Comparison of ENCODE assay signal across 1 cellular context in the genomic region with DNA sequence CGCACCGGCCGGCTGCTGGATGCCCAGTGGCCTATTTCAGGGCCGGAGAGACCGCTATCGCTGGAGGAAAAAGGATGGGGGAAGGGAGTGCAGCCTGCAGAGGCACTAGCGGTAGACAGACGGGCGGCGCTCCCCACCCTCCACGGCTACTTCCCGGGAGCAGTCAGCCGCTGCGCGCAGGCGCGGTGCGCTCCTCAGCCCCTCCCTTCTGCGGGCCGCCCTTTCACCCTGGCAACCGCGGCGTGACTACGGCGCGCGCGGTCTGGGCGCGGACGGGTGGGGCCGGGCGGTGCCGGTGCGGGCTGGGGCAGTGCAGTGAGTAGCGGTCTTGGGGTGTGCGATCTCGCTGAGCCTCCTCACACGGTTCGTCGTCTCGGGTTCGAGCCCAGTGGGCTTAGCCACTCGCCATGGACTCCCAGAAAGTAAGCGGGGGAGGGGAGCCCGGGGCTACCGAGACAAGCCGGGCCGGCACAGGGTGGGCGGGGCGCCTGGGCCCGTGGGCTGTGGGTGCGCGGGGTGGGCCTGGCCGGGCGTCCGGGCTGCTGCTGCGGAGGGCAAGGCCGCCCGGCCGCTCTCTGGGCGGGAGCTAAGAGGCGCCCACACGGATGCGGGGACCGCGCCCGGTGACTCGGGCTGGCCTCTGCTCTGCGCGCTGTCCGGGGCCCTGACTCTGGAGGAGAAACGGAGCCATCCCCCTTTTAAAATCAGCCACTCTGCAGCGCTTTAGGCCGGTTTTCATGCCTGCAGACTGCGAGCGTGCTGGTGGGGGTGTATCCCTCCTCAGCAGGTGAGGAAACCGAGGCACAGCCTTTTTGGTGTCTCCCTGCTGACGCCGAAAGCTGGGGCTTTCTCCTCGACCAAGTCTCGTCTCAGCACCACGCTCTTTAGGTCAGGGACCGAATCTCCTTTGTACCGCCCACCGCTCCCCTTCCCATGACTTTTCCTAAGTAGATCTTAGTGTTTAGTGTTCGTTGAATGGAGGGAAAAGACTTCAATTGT.
TF ChIP-seq lines count a peak whose summit lies in the region.

A gene (plus strand): TSS at position 221 of the 999 bp plus-strand sequence. CDS start 187 bp downstream, at position 408.

TF ChIP-seq in HepG2, 621 proteins besides CTCF, POLR2A, EP300 and RAD21 (continued from another document and continues in another):
- TF ChIP-seq, protein P1, sequence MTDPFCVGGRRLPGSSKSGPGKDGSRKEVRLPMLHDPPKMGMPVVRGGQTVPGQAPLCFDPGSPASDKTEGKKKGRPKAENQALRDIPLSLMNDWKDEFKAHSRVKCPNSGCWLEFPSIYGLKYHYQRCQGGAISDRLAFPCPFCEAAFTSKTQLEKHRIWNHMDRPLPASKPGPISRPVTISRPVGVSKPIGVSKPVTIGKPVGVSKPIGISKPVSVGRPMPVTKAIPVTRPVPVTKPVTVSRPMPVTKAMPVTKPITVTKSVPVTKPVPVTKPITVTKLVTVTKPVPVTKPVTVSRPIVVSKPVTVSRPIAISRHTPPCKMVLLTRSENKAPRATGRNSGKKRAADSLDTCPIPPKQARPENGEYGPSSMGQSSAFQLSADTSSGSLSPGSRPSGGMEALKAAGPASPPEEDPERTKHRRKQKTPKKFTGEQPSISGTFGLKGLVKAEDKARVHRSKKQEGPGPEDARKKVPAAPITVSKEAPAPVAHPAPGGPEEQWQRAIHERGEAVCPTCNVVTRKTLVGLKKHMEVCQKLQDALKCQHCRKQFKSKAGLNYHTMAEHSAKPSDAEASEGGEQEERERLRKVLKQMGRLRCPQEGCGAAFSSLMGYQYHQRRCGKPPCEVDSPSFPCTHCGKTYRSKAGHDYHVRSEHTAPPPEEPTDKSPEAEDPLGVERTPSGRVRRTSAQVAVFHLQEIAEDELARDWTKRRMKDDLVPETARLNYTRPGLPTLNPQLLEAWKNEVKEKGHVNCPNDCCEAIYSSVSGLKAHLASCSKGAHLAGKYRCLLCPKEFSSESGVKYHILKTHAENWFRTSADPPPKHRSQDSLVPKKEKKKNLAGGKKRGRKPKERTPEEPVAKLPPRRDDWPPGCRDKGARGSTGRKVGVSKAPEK (CRISPR knock-in tag; IDR thresholded peaks at IDR 0.05; ENCODE audit: borderline replicate concordance): no peak
- TF ChIP-seq RBM22 (optimal IDR thresholded peaks at IDR 0.05; ENCODE audit: low read length) (peak; percentile 67), STAG1 (CRISPR knock-in tag; IDR thresholded peaks at IDR 0.05) (peak; percentile 55), KDM2A (CRISPR knock-in tag; IDR thresholded peaks at IDR 0.05; ENCODE audit: borderline replicate concordance, low read depth) (peak; percentile 71; the same call in 1 of the 2 replicates), ZNF224 (CRISPR knock-in tag; IDR thresholded peaks at IDR 0.05) (peak; percentile 26; the same call in 1 of the 2 replicates), FOXA1 (IDR thresholded peaks at IDR 0.05) (no peak), FOXA1 (CRISPR knock-in tag; IDR thresholded peaks at IDR 0.05) (peak; percentile 16; the same call in 1 of the 2 replicates), POGZ (CRISPR knock-in tag; IDR thresholded peaks at IDR 0.05) (peak; percentile 56), ZNF20 (CRISPR knock-in tag; IDR thresholded peaks at IDR 0.05) (no peak), ELF4 (CRISPR knock-in tag; IDR thresholded peaks at IDR 0.05; ENCODE audit: borderline replicate concordance) (no peak), SOX13 (IDR thresholded peaks at IDR 0.05) (no peak; the same call in 1 of the 2 replicates), SOX13 (CRISPR knock-in tag; conservative IDR thresholded peaks at IDR 0.05 in 1 of 2, IDR thresholded peaks at IDR 0.05 in 1 of 2) (0 out of 4 replicates have a peak, but pooled peaks of 1 of the 2 experiments have one; percentile 37), HIVEP1 (CRISPR knock-in tag; IDR thresholded peaks at IDR 0.05) (0 out of 2 replicates have a peak, but pooled peaks have one; percentile 22), ZNF75D (CRISPR knock-in tag; IDR thresholded peaks at IDR 0.05; ENCODE audit: borderline replicate concordance) (no peak), ZNF556 (CRISPR knock-in tag; IDR thresholded peaks at IDR 0.05; ENCODE audit: borderline replicate concordance) (0 out of 2 replicates have a peak, but pooled peaks have one; percentile 19), ZFP36L2 (CRISPR knock-in tag; IDR thresholded peaks at IDR 0.05) (no peak), PRPF4 (IDR thresholded peaks at IDR 0.05; ENCODE audit: low read depth, low read length, poor library complexity, severe bottlenecking) (peak; percentile 43), ZNF780A (CRISPR knock-in tag; IDR thresholded peaks at IDR 0.05) (no peak; the same call in 1 of the 2 replicates), HNRNPLL (IDR thresholded peaks at IDR 0.05; ENCODE audit: low read depth, low read length, poor library complexity, severe bottlenecking) (peak; percentile 82), HHEX (CRISPR knock-in tag; IDR thresholded peaks at IDR 0.05) (no peak), ZFP1 (CRISPR knock-in tag; IDR thresholded peaks at IDR 0.05) (no peak), JUND (CRISPR knock-in tag; IDR thresholded peaks at IDR 0.05) (0 out of 2 replicates have a peak, but pooled peaks have one; percentile 53), GABPA (IDR thresholded peaks at IDR 0.05; ENCODE audit: low read depth, low read length) (no peak), GABPA (CRISPR knock-in tag; IDR thresholded peaks at IDR 0.05; ENCODE audit: low read depth) (no peak), ZNF670 (CRISPR knock-in tag; IDR thresholded peaks at IDR 0.05; ENCODE audit: borderline replicate concordance) (no peak), TEAD2 (CRISPR knock-in tag; IDR thresholded peaks at IDR 0.05) (no peak), RARA (CRISPR knock-in tag; IDR thresholded peaks at IDR 0.05) (peak; percentile 36), ZNF333 (CRISPR knock-in tag; IDR thresholded peaks at IDR 0.05; ENCODE audit: borderline replicate concordance) (peak; percentile 42; the same call in 1 of the 2 replicates), TSC22D2 (CRISPR knock-in tag; IDR thresholded peaks at IDR 0.05; ENCODE audit: borderline replicate concordance) (0 out of 2 replicates have a peak, but pooled peaks have one; percentile 27)
- TF ChIP-seq, protein P2, sequence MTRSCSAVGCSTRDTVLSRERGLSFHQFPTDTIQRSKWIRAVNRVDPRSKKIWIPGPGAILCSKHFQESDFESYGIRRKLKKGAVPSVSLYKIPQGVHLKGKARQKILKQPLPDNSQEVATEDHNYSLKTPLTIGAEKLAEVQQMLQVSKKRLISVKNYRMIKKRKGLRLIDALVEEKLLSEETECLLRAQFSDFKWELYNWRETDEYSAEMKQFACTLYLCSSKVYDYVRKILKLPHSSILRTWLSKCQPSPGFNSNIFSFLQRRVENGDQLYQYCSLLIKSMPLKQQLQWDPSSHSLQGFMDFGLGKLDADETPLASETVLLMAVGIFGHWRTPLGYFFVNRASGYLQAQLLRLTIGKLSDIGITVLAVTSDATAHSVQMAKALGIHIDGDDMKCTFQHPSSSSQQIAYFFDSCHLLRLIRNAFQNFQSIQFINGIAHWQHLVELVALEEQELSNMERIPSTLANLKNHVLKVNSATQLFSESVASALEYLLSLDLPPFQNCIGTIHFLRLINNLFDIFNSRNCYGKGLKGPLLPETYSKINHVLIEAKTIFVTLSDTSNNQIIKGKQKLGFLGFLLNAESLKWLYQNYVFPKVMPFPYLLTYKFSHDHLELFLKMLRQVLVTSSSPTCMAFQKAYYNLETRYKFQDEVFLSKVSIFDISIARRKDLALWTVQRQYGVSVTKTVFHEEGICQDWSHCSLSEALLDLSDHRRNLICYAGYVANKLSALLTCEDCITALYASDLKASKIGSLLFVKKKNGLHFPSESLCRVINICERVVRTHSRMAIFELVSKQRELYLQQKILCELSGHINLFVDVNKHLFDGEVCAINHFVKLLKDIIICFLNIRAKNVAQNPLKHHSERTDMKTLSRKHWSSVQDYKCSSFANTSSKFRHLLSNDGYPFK (CRISPR knock-in tag; IDR thresholded peaks at IDR 0.05; ENCODE audit: borderline replicate concordance): no peak
- TF ChIP-seq, protein P3, sequence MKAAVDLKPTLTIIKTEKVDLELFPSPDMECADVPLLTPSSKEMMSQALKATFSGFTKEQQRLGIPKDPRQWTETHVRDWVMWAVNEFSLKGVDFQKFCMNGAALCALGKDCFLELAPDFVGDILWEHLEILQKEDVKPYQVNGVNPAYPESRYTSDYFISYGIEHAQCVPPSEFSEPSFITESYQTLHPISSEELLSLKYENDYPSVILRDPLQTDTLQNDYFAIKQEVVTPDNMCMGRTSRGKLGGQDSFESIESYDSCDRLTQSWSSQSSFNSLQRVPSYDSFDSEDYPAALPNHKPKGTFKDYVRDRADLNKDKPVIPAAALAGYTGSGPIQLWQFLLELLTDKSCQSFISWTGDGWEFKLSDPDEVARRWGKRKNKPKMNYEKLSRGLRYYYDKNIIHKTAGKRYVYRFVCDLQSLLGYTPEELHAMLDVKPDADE (CRISPR knock-in tag; IDR thresholded peaks at IDR 0.05): peak; percentile 86; the same call in 1 of the 2 replicates
- TF ChIP-seq, protein P4, sequence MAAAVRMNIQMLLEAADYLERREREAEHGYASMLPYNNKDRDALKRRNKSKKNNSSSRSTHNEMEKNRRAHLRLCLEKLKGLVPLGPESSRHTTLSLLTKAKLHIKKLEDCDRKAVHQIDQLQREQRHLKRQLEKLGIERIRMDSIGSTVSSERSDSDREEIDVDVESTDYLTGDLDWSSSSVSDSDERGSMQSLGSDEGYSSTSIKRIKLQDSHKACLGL (CRISPR knock-in tag; IDR thresholded peaks at IDR 0.05): peak; percentile 82
- TF ChIP-seq, protein P5, sequence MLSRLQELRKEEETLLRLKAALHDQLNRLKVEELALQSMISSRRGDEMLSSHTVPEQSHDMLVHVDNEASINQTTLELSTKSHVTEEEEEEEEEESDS (CRISPR knock-in tag; IDR thresholded peaks at IDR 0.05; ENCODE audit: borderline replicate concordance): no peak; the same call in 1 of the 2 replicates
- TF ChIP-seq, protein P6, sequence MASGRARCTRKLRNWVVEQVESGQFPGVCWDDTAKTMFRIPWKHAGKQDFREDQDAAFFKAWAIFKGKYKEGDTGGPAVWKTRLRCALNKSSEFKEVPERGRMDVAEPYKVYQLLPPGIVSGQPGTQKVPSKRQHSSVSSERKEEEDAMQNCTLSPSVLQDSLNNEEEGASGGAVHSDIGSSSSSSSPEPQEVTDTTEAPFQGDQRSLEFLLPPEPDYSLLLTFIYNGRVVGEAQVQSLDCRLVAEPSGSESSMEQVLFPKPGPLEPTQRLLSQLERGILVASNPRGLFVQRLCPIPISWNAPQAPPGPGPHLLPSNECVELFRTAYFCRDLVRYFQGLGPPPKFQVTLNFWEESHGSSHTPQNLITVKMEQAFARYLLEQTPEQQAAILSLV (CRISPR knock-in tag; IDR thresholded peaks at IDR 0.05; ENCODE audit: borderline replicate concordance): peak; percentile 38; the same call in 1 of the 2 replicates
- TF ChIP-seq, protein P7, sequence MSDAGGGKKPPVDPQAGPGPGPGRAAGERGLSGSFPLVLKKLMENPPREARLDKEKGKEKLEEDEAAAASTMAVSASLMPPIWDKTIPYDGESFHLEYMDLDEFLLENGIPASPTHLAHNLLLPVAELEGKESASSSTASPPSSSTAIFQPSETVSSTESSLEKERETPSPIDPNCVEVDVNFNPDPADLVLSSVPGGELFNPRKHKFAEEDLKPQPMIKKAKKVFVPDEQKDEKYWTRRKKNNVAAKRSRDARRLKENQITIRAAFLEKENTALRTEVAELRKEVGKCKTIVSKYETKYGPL (CRISPR knock-in tag; IDR thresholded peaks at IDR 0.05): no peak
- TF ChIP-seq, protein P8, sequence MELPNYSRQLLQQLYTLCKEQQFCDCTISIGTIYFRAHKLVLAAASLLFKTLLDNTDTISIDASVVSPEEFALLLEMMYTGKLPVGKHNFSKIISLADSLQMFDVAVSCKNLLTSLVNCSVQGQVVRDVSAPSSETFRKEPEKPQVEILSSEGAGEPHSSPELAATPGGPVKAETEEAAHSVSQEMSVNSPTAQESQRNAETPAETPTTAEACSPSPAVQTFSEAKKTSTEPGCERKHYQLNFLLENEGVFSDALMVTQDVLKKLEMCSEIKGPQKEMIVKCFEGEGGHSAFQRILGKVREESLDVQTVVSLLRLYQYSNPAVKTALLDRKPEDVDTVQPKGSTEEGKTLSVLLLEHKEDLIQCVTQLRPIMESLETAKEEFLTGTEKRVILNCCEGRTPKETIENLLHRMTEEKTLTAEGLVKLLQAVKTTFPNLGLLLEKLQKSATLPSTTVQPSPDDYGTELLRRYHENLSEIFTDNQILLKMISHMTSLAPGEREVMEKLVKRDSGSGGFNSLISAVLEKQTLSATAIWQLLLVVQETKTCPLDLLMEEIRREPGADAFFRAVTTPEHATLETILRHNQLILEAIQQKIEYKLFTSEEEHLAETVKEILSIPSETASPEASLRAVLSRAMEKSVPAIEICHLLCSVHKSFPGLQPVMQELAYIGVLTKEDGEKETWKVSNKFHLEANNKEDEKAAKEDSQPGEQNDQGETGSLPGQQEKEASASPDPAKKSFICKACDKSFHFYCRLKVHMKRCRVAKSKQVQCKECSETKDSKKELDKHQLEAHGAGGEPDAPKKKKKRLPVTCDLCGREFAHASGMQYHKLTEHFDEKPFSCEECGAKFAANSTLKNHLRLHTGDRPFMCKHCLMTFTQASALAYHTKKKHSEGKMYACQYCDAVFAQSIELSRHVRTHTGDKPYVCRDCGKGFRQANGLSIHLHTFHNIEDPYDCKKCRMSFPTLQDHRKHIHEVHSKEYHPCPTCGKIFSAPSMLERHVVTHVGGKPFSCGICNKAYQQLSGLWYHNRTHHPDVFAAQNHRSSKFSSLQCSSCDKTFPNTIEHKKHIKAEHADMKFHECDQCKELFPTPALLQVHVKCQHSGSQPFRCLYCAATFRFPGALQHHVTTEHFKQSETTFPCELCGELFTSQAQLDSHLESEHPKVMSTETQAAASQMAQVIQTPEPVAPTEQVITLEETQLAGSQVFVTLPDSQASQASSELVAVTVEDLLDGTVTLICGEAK (IDR thresholded peaks at IDR 0.05): no peak
- TF ChIP-seq, protein P8 (CRISPR knock-in tag; IDR thresholded peaks at IDR 0.05): no peak
